Comparison of ENCODE assay signal across 8 cellular contexts in the genomic region with DNA sequence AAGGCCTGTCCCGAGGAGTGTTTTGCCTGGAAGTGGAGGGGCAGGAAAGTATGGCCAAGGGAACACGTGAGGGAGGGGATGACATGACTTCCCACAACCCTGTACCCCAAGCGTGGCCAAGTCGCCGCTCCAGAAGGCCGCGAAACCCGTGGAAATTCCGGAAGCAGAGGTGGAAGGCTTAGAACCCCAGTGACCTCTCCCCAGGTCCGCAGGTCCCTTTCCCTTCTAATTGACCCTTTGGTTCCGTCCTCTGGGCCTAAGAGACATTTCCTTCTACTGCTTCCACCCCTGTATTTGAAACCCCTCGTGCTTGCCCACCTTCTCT. TPM values are rescaled to one million over a fixed set of nuclear protein-coding genes. Genes with fewer than 3 reads are reported as not detected.
A peak's percentile ranks its signal among the peaks of the same experiment; 100 is the strongest.
DNase-seq lines count a peak whose midpoint lies in the region; ATAC-seq and TF ChIP-seq lines count a peak whose summit lies in the region.

No MANE protein-coding gene starts in this region.

- H3K27me3 ChIP-seq in GM06990 (replicated peaks; ENCODE audit: control insufficient read depth, insufficient read depth, low read length), result no peaks in the 10 kb centered on the region
- H3K27me3 ChIP-seq in rectal smooth muscle tissue (ENCODE audit: control insufficient read depth, insufficient read depth, low read length), result no peaks in the 10 kb centered on the region

- peaks cover 3% of the 10 kb centered on the region for H3K36me3 Mint-ChIP-seq in T-cell

- peak overlapping the region in 2 of 3 donors; percentile 69 to 76 for H3K4me3 Mint-ChIP-seq in T-cell

- no peaks in the 10 kb centered on the region for H3K27me3 Mint-ChIP-seq in T-cell

- DNase-seq in GM06990 (ENCODE audit: extremely low read depth, insufficient read length) (no peak), T-cell (no peak), fibroblast of mammary gland (ENCODE audit: low read depth) (no peak), putamen (ENCODE audit: low spot score) (no peak), mucosa of gallbladder (ENCODE audit: low spot score) (no peak), NAMALWA (ENCODE audit: low spot score) (no peak)

- H3K9me3 Mint-ChIP-seq in T-cell, result peaks cover 0 to 4% (median 0%) of the 10 kb centered on the region in 3 donors

- H3K9ac ChIP-seq in rectal smooth muscle tissue (ENCODE audit: low read length), result peak overlapping the region; percentile 7

- no peak for TF ChIP-seq CTCF in GM06990 (IDR thresholded peaks at IDR 0.05; ENCODE audit: insufficient read depth, low read length, poor library complexity, severe bottlenecking)
- no peak for TF ChIP-seq CTCF in fibroblast of mammary gland (conservative IDR thresholded peaks at IDR 0.05; ENCODE audit: control insufficient read depth, insufficient read depth, low read depth, low read length)

- H3K4me1 Mint-ChIP-seq in T-cell, result peaks cover 7 to 14% (median 8%) of the 10 kb centered on the region in 3 donors

- H3K27ac Mint-ChIP-seq in T-cell, result peak overlapping the region; percentile 77 to 84

- H3K4me3 ChIP-seq in GM06990 (replicated peaks; ENCODE audit: low read depth, low read length) (peak overlapping the region; percentile 65), fibroblast of mammary gland (ENCODE audit: control insufficient read depth, low read depth, low read length) (peak overlapping the region; percentile 36), rectal smooth muscle tissue (ENCODE audit: low read length) (peak overlapping the region; percentile 69)

- peak overlapping the region; percentile 94 for H3K27ac ChIP-seq in rectal smooth muscle tissue (ENCODE audit: low read depth, low read length)

- POLR2A ChIA-PET in T-cell (lab: Charles Lee), result interaction anchor here (0.6 to 0.9 kb wide), 3 partner anchors 32 to 259 kb away, joined by 3 to 5 read pairs (median 3); no protein-coding TSS in a partner anchor

- no peak for ATAC-seq in T-cell (replicated peaks in 1 of 4)
- ATAC-seq in GM19023 (IDR thresholded peaks at IDR 0.05; ENCODE audit: unreplicated experiment), result no peak

- no peaks in the 10 kb centered on the region for H3K36me3 ChIP-seq in GM06990 (ENCODE audit: control insufficient read depth, insufficient read depth, low read length)
- no peaks in the 10 kb centered on the region for H3K36me3 ChIP-seq in rectal smooth muscle tissue (ENCODE audit: control insufficient read depth, insufficient read depth, low read length)

- CTCF ChIA-PET in T-cell (lab: Charles Lee), result interaction anchor here in 1 of 2 donors (0.9 kb wide), 1 partner anchor 10 kb away, joined by 3 read pairs; no protein-coding TSS in a partner anchor

- H3K4me1 ChIP-seq in rectal smooth muscle tissue (ENCODE audit: control insufficient read depth, insufficient read depth, low read length), result peaks cover 13% of the 10 kb centered on the region

RNA-seq across cellular contexts. Expression of gene BTBD1, which starts 0.5 kb away (rescaled TPM):
- total RNA-seq in T-cell (10 to 100 TPM; 34.8 to 38.4 (median 36.2) TPM), mucosa of gallbladder (48.6 TPM)

RNA-seq across cellular contexts. Expression of gene TM6SF1, which starts 39.8 kb away (rescaled TPM):
- total RNA-seq in T-cell (1 to 10 TPM in 2 of 5 donors, under 1 TPM in 2, not detected in 1; 0.33 to 2.1 (median 0.84) TPM), mucosa of gallbladder (7.2 TPM)

RNA-seq across cellular contexts. Expression of gene C15orf40, which starts 56.2 kb away (rescaled TPM):
- total RNA-seq in T-cell, result 10 to 100 TPM; 13.8 to 40.5 (median 37.7) TPM
- total RNA-seq in mucosa of gallbladder, result 22.3 TPM
